22 cellular contexts compared by ENCODE assay signal in genomic region chr7:28017372-28017771, GRCh38.
DNase-seq lines count a peak whose midpoint lies in the region; ATAC-seq and TF ChIP-seq lines count a peak whose summit lies in the region.
"Had no signal": no experiment of that assay in that cellular context is flagged by ENCODE, and none has a peak within 500 bp of the region (broad histone marks: within the 10 kb centered on the region; RNA-seq: fewer than 3 reads in every experiment).

No MANE protein-coding gene starts in this region.

- TF ChIP-seq POLR2A in HCT116 (IDR thresholded peaks at IDR 0.05; ENCODE audit: borderline replicate concordance, extremely low read depth, insufficient read depth, insufficient read length): no peak

- H2AFZ ChIP-seq in HCT116 (ENCODE audit: low read depth, low read length, poor library complexity, severe bottlenecking) (no peak overlapping the region), hepatocyte (no peak overlapping the region)

- H3K4me1 ChIP-seq in HCT116 (ENCODE audit: control insufficient read depth in 1 of 2, insufficient read depth in 2 of 2, low read length in 2 of 2) (peaks cover 0 to 13% of the 10 kb centered on the region in 2 experiments; a peak in 1 of 4 replicates), hepatocyte (ENCODE audit: insufficient read depth) (peaks cover 5% of the 10 kb centered on the region)
- H3K4me1 ChIP-seq: foreskin keratinocyte had no signal

- H3K36me3 ChIP-seq in HCT116 (ENCODE audit: control insufficient read depth in 1 of 2, insufficient read depth in 2 of 2, low read length in 2 of 2) (no peaks in the 10 kb centered on the region), hepatocyte (replicated peaks; ENCODE audit: insufficient read depth, low read depth) (no peaks in the 10 kb centered on the region)
- H3K36me3 ChIP-seq: lower lobe of right lung, upper lobe of left lung had no signal

- no peak for TF ChIP-seq CTCF in HCT116 (IDR thresholded peaks at IDR 0.05 in 2 of 3, conservative IDR thresholded peaks at IDR 0.05 in 1 of 3; ENCODE audit: borderline replicate concordance in 1 of 3, insufficient read depth in 1 of 3, low read depth in 2 of 3, low read length in 2 of 3)
- TF ChIP-seq CTCF in hepatocyte (IDR thresholded peaks at IDR 0.05; ENCODE audit: poor library complexity): no peak

- RAD21 ChIA-PET in HCT116 (lab: Charles Lee; ENCODE audit: low non-redundant PET in 1 of 2, low total read pairs in 2 of 2, uncharacterized antibody in 2 of 2, unreplicated experiment in 2 of 2): no interaction called here

- no peak overlapping the region for H3K4me3 Mint-ChIP-seq in central memory CD8-positive, alpha-beta T cell
- H3K4me3 Mint-ChIP-seq: activated CD4-positive, alpha-beta T cell treated with anti-CD3 and anti-CD28 coated beads, Interleukin-2, amount 10 ng/mL, durations not matched to agents 24 days and 14 days; CD8-positive, alpha-beta memory T cell; naive thymus-derived CD8-positive, alpha-beta T cell had no signal

- H3K4me2 ChIP-seq in HCT116 (ENCODE audit: low read length) (peak overlapping the region; percentile 33), hepatocyte (no peak overlapping the region)

- H3K79me2 ChIP-seq in HCT116 (ENCODE audit: insufficient read depth, low read length) (no peaks in the 10 kb centered on the region), hepatocyte (peaks cover 3% of the 10 kb centered on the region)

- peaks cover 5% of the 10 kb centered on the region for H3K36me3 Mint-ChIP-seq in central memory CD8-positive, alpha-beta T cell (ENCODE audit: insufficient read depth)

- TF ChIP-seq RAD21 in HCT116 (IDR thresholded peaks at IDR 0.05; ENCODE audit: low read depth): no peak

- no peak overlapping the region for H3K9ac ChIP-seq in HCT116 (ENCODE audit: low read length)

- DNase-seq in 8988T (peak; percentile 14), HCT116 (ENCODE audit: low read depth, low spot score) (no peak), kidney glomerular epithelial cell (lab: John Stamatoyannopoulos, UW) (peak; percentile 39), hepatocyte (ENCODE audit: low spot score) (no peak), AG08396 (ENCODE audit: low spot score) (no peak), NCI-H2029 treated with DMSO at 0.1 percent for 48 hours (lab: John Stamatoyannopoulos, UW) (no peak)
- DNase-seq in central memory CD8-positive, alpha-beta T cell (ENCODE audit: low spot score in 2 of 2): no peak
- DNase-seq: activated CD4-positive, alpha-beta T cell treated with anti-CD3 and anti-CD28 coated beads, Interleukin-2, amount 10 ng/mL, durations not matched to agents 24 days and 14 days; activated naive CD4-positive, alpha-beta T cell treated with anti-CD3 and anti-CD28 coated beads, Interleukin-2, amount 50 U/mL, for 16 hours; body of pancreas; CD8-positive, alpha-beta memory T cell; dorsolateral prefrontal cortex; lower lobe of right lung; naive thymus-derived CD8-positive, alpha-beta T cell; NCI-H1436; NCI-H446 treated with DMSO at 0.1 percent for 48 hours; SIG-M5; stimulated activated naive CD4-positive, alpha-beta T cell treated with Interleukin-2 at 50 U/mL for 16 hours; T1000 had no signal

- H3K4me3 ChIP-seq in HCT116 (replicated peaks in 1 of 2; ENCODE audit: low read depth in 1 of 2, low read length in 2 of 2) (no peak overlapping the region), hepatocyte (no peak overlapping the region)
- H3K4me3 ChIP-seq: body of pancreas, dorsolateral prefrontal cortex, lower lobe of right lung, upper lobe of left lung had no signal

- no peaks in the 10 kb centered on the region for H3K27me3 ChIP-seq in HCT116 (ENCODE audit: insufficient read depth, low read length)
- no peaks in the 10 kb centered on the region for H3K27me3 ChIP-seq in hepatocyte
- H3K27me3 ChIP-seq: body of pancreas, dorsolateral prefrontal cortex, foreskin keratinocyte, upper lobe of left lung had no signal

- no peaks in the 10 kb centered on the region for H4K20me1 ChIP-seq in HCT116 (ENCODE audit: insufficient read depth)
- no peaks in the 10 kb centered on the region for H4K20me1 ChIP-seq in hepatocyte (ENCODE audit: insufficient read depth, poor library complexity, severe bottlenecking)

- POLR2A ChIA-PET in HCT116 (lab: Charles Lee): no interaction called here

- CTCF ChIA-PET in HCT116 (lab: Charles Lee): interaction anchor here (0.8 kb wide), 1 partner anchor 837 kb away, joined by 3 read pairs; no protein-coding TSS in a partner anchor

- H3K27me3 Mint-ChIP-seq in central memory CD8-positive, alpha-beta T cell: no peaks in the 10 kb centered on the region
- H3K27me3 Mint-ChIP-seq: naive thymus-derived CD8-positive, alpha-beta T cell had no signal

- H3K9me3 ChIP-seq in HCT116 (ENCODE audit: control insufficient read depth in 1 of 2, insufficient read depth in 1 of 2, low read depth in 1 of 2, low read length in 2 of 2) (peaks cover 0 to 2% of the 10 kb centered on the region in 2 experiments; a peak in 1 of 4 replicates), hepatocyte (ENCODE audit: low read depth) (no peaks in the 10 kb centered on the region)
- H3K9me3 ChIP-seq: body of pancreas, lower lobe of right lung, upper lobe of left lung had no signal

- no peak for ATAC-seq in HCT116
- no peak for ATAC-seq in central memory CD8-positive, alpha-beta T cell (replicated peaks; ENCODE audit: extremely low read depth, poor library complexity, severe bottlenecking)
- ATAC-seq in HG03520 (IDR thresholded peaks at IDR 0.05; ENCODE audit: unreplicated experiment): no peak
- ATAC-seq: body of pancreas; foreskin keratinocyte; lower lobe of right lung; naive thymus-derived CD8-positive, alpha-beta T cell had no signal

- H3K27ac Mint-ChIP-seq in central memory CD8-positive, alpha-beta T cell (ENCODE audit: low read depth): peak overlapping the region; percentile 77
- H3K27ac Mint-ChIP-seq: activated CD4-positive, alpha-beta T cell treated with anti-CD3 and anti-CD28 coated beads, Interleukin-2, amount 10 ng/mL, durations not matched to agents 24 days and 14 days; naive thymus-derived CD8-positive, alpha-beta T cell had no signal

- H3K9me2 ChIP-seq in HCT116 (ENCODE audit: insufficient read depth) (no peaks in the 10 kb centered on the region), hepatocyte (replicated peaks; ENCODE audit: insufficient read depth) (no peaks in the 10 kb centered on the region)

- peaks cover 30% of the 10 kb centered on the region for H3K4me1 Mint-ChIP-seq in central memory CD8-positive, alpha-beta T cell

- BruUV-seq in HCT116 (replicated peaks; lab: Mats Ljungman, UMichigan): no TSS peak

- intact Hi-C loops in HCT116 (cut with micrococcal nuclease): no loop called here

- H3K9me3 Mint-ChIP-seq in central memory CD8-positive, alpha-beta T cell: no peaks in the 10 kb centered on the region
- H3K9me3 Mint-ChIP-seq: CD8-positive, alpha-beta memory T cell had no signal

- WGBS in hepatocyte (ENCODE audit: low lambda C conversion rate, missing lambda C conversion rate): 93% methylated on average over 4 of the region's 4 CpGs

- H3K27ac ChIP-seq in HCT116 (ENCODE audit: low read depth, low read length) (no peak overlapping the region), hepatocyte (no peak overlapping the region)
- H3K27ac ChIP-seq: body of pancreas, foreskin keratinocyte, lower lobe of right lung, upper lobe of left lung had no signal

TF ChIP-seq in HCT116, 20 proteins besides CTCF, POLR2A, EP300 and RAD21:
- TF ChIP-seq FOSL1 (IDR thresholded peaks at IDR 0.05; ENCODE audit: low read depth) (peak; percentile 41), ZBTB33 (IDR thresholded peaks at IDR 0.05; ENCODE audit: extremely low read depth, insufficient replicate concordance, low read length) (no peak), POLR2AphosphoS5 (IDR thresholded peaks at IDR 0.05; ENCODE audit: low read depth, low read length) (no peak), YY1 (IDR thresholded peaks at IDR 0.05; ENCODE audit: extremely low read depth, insufficient replicate concordance, low read depth, low read length) (no peak), JUND (IDR thresholded peaks at IDR 0.05) (peak; percentile 52)

Comparison
In these comparisons a context has a peak if more than half of its experiments do, and no peak if none do; other contexts are left out.
1. DNase-seq: peak in 8988T (single experiment) and kidney glomerular epithelial cell (single experiment); none in HCT116 (single experiment), central memory CD8-positive, alpha-beta T cell (0 of 2), hepatocyte (single experiment), AG08396 (single experiment) and NCI-H2029 treated with DMSO at 0.1 percent for 48 hours (single experiment).